In the genomic region with DNA sequence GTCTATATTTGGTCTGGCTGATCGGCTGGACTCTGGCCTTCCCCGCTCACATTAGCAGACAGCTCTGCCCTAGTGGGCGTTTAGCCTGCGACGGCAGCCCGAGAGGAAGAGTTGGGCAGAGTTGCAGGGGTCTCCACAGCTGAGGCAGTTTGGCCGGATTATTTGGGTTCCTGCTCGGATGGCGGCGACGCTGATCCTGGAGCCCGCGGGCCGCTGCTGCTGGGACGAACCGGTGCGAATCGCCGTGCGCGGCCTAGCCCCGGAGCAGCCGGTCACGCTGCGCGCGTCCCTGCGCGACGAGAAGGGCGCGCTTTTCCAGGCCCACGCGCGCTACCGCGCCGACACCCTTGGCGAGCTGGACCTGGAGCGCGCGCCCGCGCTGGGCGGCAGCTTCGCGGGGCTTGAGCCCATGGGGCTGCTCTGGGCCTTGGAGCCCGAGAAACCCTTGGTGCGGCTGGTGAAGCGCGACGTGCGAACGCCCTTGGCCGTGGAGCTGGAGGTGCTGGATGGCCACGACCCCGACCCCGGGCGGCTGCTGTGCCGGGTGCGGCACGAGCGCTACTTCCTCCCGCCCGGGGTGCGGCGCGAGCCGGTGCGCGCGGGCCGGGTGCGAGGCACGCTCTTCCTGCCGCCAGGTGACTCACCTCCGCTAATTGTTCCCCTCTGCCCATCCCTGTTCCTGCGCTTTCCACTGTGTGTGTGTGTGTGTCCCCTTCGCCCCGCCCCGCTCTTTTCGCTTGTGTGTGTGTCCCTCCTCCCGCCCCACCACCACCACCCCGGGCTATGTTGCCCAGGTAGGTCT, we compare ENCODE assay signal across 1 cellular context.
A peak's percentile ranks its signal among the peaks of the same experiment; 100 is the strongest.
TF ChIP-seq lines count a peak whose summit lies in the region.
"Not testable (repeated sequence)": the region's sequence is repeated elsewhere in the genome, so short reads cannot be mapped to it uniquely, and the experiment has no call there.

No MANE protein-coding gene starts in this region.

TF ChIP-seq in HepG2, 621 proteins besides CTCF, POLR2A, EP300 and RAD21 (continued from another document and continues in another):
- TF ChIP-seq, protein P1, sequence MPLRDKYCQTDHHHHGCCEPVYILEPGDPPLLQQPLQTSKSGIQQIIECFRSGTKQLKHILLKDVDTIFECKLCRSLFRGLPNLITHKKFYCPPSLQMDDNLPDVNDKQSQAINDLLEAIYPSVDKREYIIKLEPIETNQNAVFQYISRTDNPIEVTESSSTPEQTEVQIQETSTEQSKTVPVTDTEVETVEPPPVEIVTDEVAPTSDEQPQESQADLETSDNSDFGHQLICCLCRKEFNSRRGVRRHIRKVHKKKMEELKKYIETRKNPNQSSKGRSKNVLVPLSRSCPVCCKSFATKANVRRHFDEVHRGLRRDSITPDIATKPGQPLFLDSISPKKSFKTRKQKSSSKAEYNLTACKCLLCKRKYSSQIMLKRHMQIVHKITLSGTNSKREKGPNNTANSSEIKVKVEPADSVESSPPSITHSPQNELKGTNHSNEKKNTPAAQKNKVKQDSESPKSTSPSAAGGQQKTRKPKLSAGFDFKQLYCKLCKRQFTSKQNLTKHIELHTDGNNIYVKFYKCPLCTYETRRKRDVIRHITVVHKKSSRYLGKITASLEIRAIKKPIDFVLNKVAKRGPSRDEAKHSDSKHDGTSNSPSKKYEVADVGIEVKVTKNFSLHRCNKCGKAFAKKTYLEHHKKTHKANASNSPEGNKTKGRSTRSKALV (CRISPR knock-in tag; IDR thresholded peaks at IDR 0.05) = peak; percentile 55; the same call in 1 of the 2 replicates
- TF ChIP-seq ZSCAN20 (CRISPR knock-in tag; IDR thresholded peaks at IDR 0.05; ENCODE audit: borderline replicate concordance) (0 out of 2 replicates have a peak, but pooled peaks have one; percentile 28), BRCA1 (CRISPR knock-in tag; IDR thresholded peaks at IDR 0.05) (peak; percentile 32; the same call in 1 of the 2 replicates), ZNF513 (CRISPR knock-in tag; conservative IDR thresholded peaks at IDR 0.05) (0 out of 2 replicates have a peak, but pooled peaks have one; percentile 40), KLF16 (CRISPR knock-in tag; IDR thresholded peaks at IDR 0.05) (0 out of 4 replicates have a peak, but pooled peaks of 1 of the 2 experiments have one; percentile 24), MAZ (IDR thresholded peaks at IDR 0.05; ENCODE audit: borderline replicate concordance, low read depth, low read length) (0 out of 2 replicates have a peak, but pooled peaks have one; percentile 16), MAZ (CRISPR knock-in tag; IDR thresholded peaks at IDR 0.05; ENCODE audit: low read depth) (peak; percentile 53), ZNF230 (CRISPR knock-in tag; IDR thresholded peaks at IDR 0.05) (peak; percentile 24; the same call in 1 of the 2 replicates), UBTF (CRISPR knock-in tag; IDR thresholded peaks at IDR 0.05) (peak; percentile 78; the same call in 1 of the 2 replicates), ZIK1 (CRISPR knock-in tag; IDR thresholded peaks at IDR 0.05; ENCODE audit: borderline replicate concordance, low read depth) (peak; percentile 72; the same call in 1 of the 2 replicates), ZSCAN25 (CRISPR knock-in tag; IDR thresholded peaks at IDR 0.05) (peak; percentile 97), PATZ1 (CRISPR knock-in tag; IDR thresholded peaks at IDR 0.05) (peak; percentile 65), ZNF607 (CRISPR knock-in tag; IDR thresholded peaks at IDR 0.05; ENCODE audit: borderline replicate concordance) (peak; percentile 53; the same call in 1 of the 2 replicates), TMF1 (CRISPR knock-in tag; IDR thresholded peaks at IDR 0.05; ENCODE audit: low read depth) (peak; percentile 51), REPIN1 (CRISPR knock-in tag; IDR thresholded peaks at IDR 0.05; ENCODE audit: borderline replicate concordance, low read depth) (0 out of 2 replicates have a peak, but pooled peaks have one; percentile 19), ZNF18 (CRISPR knock-in tag; IDR thresholded peaks at IDR 0.05; ENCODE audit: insufficient replicate concordance) (peak; percentile 58), KAT7 (CRISPR knock-in tag; IDR thresholded peaks at IDR 0.05; ENCODE audit: borderline replicate concordance) (0 out of 2 replicates have a peak, but pooled peaks have one; percentile 10), SPEN (CRISPR knock-in tag; IDR thresholded peaks at IDR 0.05; ENCODE audit: low read depth) (peak; percentile 62), ZNF431 (CRISPR knock-in tag; IDR thresholded peaks at IDR 0.05; ENCODE audit: borderline replicate concordance, low read depth) (0 out of 2 replicates have a peak, but pooled peaks have one; percentile 56), BORCS8-MEF2B (CRISPR knock-in tag; IDR thresholded peaks at IDR 0.05) (peak; percentile 51; the same call in 1 of the 2 replicates), SMYD3 (CRISPR knock-in tag; IDR thresholded peaks at IDR 0.05) (0 out of 2 replicates have a peak, but pooled peaks have one; percentile 36), ZBTB38 (CRISPR knock-in tag; IDR thresholded peaks at IDR 0.05) (peak; percentile 68; the same call in 1 of the 2 replicates), KDM2A (CRISPR knock-in tag; IDR thresholded peaks at IDR 0.05; ENCODE audit: borderline replicate concordance, low read depth) (peak; percentile 48; the same call in 1 of the 2 replicates), ZFY (CRISPR knock-in tag; IDR thresholded peaks at IDR 0.05) (peak; percentile 89), FOXC1 (CRISPR knock-in tag; IDR thresholded peaks at IDR 0.05; ENCODE audit: borderline replicate concordance) (0 out of 2 replicates have a peak, but pooled peaks have one; percentile 14), SMAD1 (CRISPR knock-in tag; IDR thresholded peaks at IDR 0.05; ENCODE audit: borderline replicate concordance, low read depth) (0 out of 2 replicates have a peak, but pooled peaks have one; percentile 37), KLF11 (CRISPR knock-in tag; IDR thresholded peaks at IDR 0.05) (peak; percentile 62; the same call in 1 of the 2 replicates), PHF8 (CRISPR knock-in tag; IDR thresholded peaks at IDR 0.05) (peak; percentile 71), GATAD1 (CRISPR knock-in tag; IDR thresholded peaks at IDR 0.05) (0 out of 2 replicates have a peak, but pooled peaks have one; percentile 9), ZNF879 (CRISPR knock-in tag; IDR thresholded peaks at IDR 0.05) (0 out of 2 replicates have a peak, but pooled peaks have one; percentile 42), TOPORS (CRISPR knock-in tag; IDR thresholded peaks at IDR 0.05) (peak; percentile 44; the same call in 1 of the 2 replicates)
- TF ChIP-seq, protein P2, sequence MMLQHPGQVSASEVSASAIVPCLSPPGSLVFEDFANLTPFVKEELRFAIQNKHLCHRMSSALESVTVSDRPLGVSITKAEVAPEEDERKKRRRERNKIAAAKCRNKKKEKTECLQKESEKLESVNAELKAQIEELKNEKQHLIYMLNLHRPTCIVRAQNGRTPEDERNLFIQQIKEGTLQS (CRISPR knock-in tag; IDR thresholded peaks at IDR 0.05) = peak; percentile 77
- TF ChIP-seq, protein P3, sequence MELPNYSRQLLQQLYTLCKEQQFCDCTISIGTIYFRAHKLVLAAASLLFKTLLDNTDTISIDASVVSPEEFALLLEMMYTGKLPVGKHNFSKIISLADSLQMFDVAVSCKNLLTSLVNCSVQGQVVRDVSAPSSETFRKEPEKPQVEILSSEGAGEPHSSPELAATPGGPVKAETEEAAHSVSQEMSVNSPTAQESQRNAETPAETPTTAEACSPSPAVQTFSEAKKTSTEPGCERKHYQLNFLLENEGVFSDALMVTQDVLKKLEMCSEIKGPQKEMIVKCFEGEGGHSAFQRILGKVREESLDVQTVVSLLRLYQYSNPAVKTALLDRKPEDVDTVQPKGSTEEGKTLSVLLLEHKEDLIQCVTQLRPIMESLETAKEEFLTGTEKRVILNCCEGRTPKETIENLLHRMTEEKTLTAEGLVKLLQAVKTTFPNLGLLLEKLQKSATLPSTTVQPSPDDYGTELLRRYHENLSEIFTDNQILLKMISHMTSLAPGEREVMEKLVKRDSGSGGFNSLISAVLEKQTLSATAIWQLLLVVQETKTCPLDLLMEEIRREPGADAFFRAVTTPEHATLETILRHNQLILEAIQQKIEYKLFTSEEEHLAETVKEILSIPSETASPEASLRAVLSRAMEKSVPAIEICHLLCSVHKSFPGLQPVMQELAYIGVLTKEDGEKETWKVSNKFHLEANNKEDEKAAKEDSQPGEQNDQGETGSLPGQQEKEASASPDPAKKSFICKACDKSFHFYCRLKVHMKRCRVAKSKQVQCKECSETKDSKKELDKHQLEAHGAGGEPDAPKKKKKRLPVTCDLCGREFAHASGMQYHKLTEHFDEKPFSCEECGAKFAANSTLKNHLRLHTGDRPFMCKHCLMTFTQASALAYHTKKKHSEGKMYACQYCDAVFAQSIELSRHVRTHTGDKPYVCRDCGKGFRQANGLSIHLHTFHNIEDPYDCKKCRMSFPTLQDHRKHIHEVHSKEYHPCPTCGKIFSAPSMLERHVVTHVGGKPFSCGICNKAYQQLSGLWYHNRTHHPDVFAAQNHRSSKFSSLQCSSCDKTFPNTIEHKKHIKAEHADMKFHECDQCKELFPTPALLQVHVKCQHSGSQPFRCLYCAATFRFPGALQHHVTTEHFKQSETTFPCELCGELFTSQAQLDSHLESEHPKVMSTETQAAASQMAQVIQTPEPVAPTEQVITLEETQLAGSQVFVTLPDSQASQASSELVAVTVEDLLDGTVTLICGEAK (IDR thresholded peaks at IDR 0.05) = not testable (repeated sequence)
- TF ChIP-seq, protein P3 (CRISPR knock-in tag; IDR thresholded peaks at IDR 0.05) = peak; percentile 35; the same call in 1 of the 2 replicates
